Comparison of ENCODE assay signal across 8 cellular contexts in genomic region chr20:18137412-18138265, GRCh38. TPM values are rescaled to one million over a fixed set of nuclear protein-coding genes. Genes with fewer than 3 reads are reported as not detected.
DNase-seq lines count a peak whose midpoint lies in the region; ATAC-seq and TF ChIP-seq lines count a peak whose summit lies in the region.

Gene KAT14 (plus strand): TSS chr20:18137863. CDS start chr20:18142661, 4,798 bp downstream.
Gene PET117 (plus strand): TSS chr20:18137863. CDS start chr20:18137956, 93 bp downstream.

- in situ Hi-C loops in HAP-1 (cut with MboI; ENCODE audit: low sequenced_read_pairs), result no loop called here

- 0% methylated on average over 2 to 4 of the region's 87 CpGs for WGBS in gastroesophageal sphincter (ENCODE audit: low coverage in 1 of 2), 2 donors

- DNase-seq in GM03348 (ENCODE audit: low spot score) (peak; percentile 94), HAP-1 (ENCODE audit: low spot score in 2 of 2) (peak; percentile 73 to 91), MG63 (peak; percentile 89), SJCRH30 (peak; percentile 91 to 94)
- peak; percentile 94 for DNase-seq in activated naive CD4-positive, alpha-beta T cell treated with Interleukin-2 at 50 U/mL for 16 hours

- peaks cover 8% of the 10 kb centered on the region for H3K36me3 ChIP-seq in HAP-1 (replicated peaks)
- peaks cover 8% of the 10 kb centered on the region for H3K36me3 ChIP-seq in MG63
- H3K36me3 ChIP-seq in SJCRH30, result peaks cover 10% of the 10 kb centered on the region; the same call in 1 of the 2 replicates
- peaks cover 0 to 7% of the 10 kb centered on the region in 2 donors for H3K36me3 ChIP-seq in gastroesophageal sphincter
- peaks cover 6% of the 10 kb centered on the region for H3K36me3 ChIP-seq in neutrophil

- TF ChIP-seq EP300 in gastroesophageal sphincter (IDR thresholded peaks at IDR 0.05), result no peak

- TF ChIP-seq CTCF in gastroesophageal sphincter (IDR thresholded peaks at IDR 0.05) (peak in 1 of 4 experiments; percentile 20), neutrophil (IDR thresholded peaks at IDR 0.05) (peak; percentile 28), subcutaneous adipose tissue (IDR thresholded peaks at IDR 0.05; ENCODE audit: low read depth) (no peak)

- H3K27ac ChIP-seq in SJCRH30 (peak within 1 kb of the TSS; percentile 84), gastroesophageal sphincter (peak within 1 kb of the TSS; percentile 47 to 96 (median 92)), neutrophil (peak within 1 kb of the TSS; percentile 67)

- H3K9me3 ChIP-seq in HAP-1, result no peaks in the 10 kb centered on the region
- no peaks in the 10 kb centered on the region for H3K9me3 ChIP-seq in MG63
- H3K9me3 ChIP-seq in SJCRH30 (replicated peaks), result no peaks in the 10 kb centered on the region
- no peaks in the 10 kb centered on the region for H3K9me3 ChIP-seq in gastroesophageal sphincter
- no peaks in the 10 kb centered on the region for H3K9me3 ChIP-seq in neutrophil

- H3K4me3 ChIP-seq in HAP-1, result peak within 1 kb of the TSS; percentile 72
- H3K4me3 ChIP-seq in MG63, result peak within 1 kb of the TSS; percentile 76
- peak within 1 kb of the TSS; percentile 90 for H3K4me3 ChIP-seq in SJCRH30
- H3K4me3 ChIP-seq in gastroesophageal sphincter, result peak within 1 kb of the TSS; percentile 56 to 95
- peak within 1 kb of the TSS; percentile 73 to 85 for H3K4me3 ChIP-seq in neutrophil (ENCODE audit: low read depth in 1 of 2, low read length in 1 of 2)

- peak; percentile 97 for ATAC-seq in gastroesophageal sphincter

- H3K27me3 ChIP-seq in HAP-1 (ENCODE audit: low read depth) (no peaks in the 10 kb centered on the region), MG63 (no peaks in the 10 kb centered on the region), SJCRH30 (no peaks in the 10 kb centered on the region), gastroesophageal sphincter (no peaks in the 10 kb centered on the region), neutrophil (peaks cover 11% of the 10 kb centered on the region)

- TF ChIP-seq POLR2A in gastroesophageal sphincter (IDR thresholded peaks at IDR 0.05), result peak; percentile 72 to 74

- no peaks in the 10 kb centered on the region; the same call in none of the 2 replicates for H3K4me1 ChIP-seq in HAP-1
- peaks cover 4% of the 10 kb centered on the region; the same call in 1 of the 2 replicates for H3K4me1 ChIP-seq in SJCRH30
- H3K4me1 ChIP-seq in gastroesophageal sphincter, result peaks cover 0 to 40% (median 11%) of the 10 kb centered on the region in 3 donors
- H3K4me1 ChIP-seq in neutrophil (ENCODE audit: control insufficient read depth in 1 of 2, insufficient read depth in 1 of 2, low read depth in 1 of 2, low read length in 1 of 2), result peaks cover 16 to 18% of the 10 kb centered on the region in 2 experiments

RNA-seq across cellular contexts. Expression of gene KAT14, which starts in this region (rescaled TPM):
- total RNA-seq in MG63 (2014; rRNA removed; shearing (Covaris generic); ENCODE audit: low replicate concordance), result 9.9 and 13.1 TPM in 2 replicates
- total RNA-seq in SJCRH30 (2014; rRNA removed; shearing (Covaris generic)), result 23.2 and 23.7 TPM in 2 replicates
- total RNA-seq in gastroesophageal sphincter, result 10 to 100 TPM; 17.1 to 19.9 (median 18.8) TPM
- total RNA-seq in subcutaneous adipose tissue, result 10 to 100 TPM; 10.0 to 17.3 (median 12.4) TPM

RNA-seq across cellular contexts. Expression of gene PET117, which starts in this region (rescaled TPM):
- total RNA-seq in MG63 (2014; rRNA removed; shearing (Covaris generic); ENCODE audit: low replicate concordance), result 7.3 and 12.0 TPM in 2 replicates
- 22.5 and 27.8 TPM in 2 replicates for total RNA-seq in SJCRH30 (2014; rRNA removed; shearing (Covaris generic))
- 10 to 100 TPM; 22.3 to 38.9 (median 23.9) TPM for total RNA-seq in gastroesophageal sphincter
- 10 to 100 TPM in 1 of 4 donors, 1 to 10 TPM in 3; 8.2 to 13.0 (median 9.5) TPM for total RNA-seq in subcutaneous adipose tissue

Comparison
In these comparisons a context has a peak if more than half of its experiments do, and no peak if none do; other contexts are left out.
1. Peak in every context shown above with its lines: DNase-seq, ATAC-seq, H3K4me3 ChIP-seq and H3K27ac ChIP-seq.